In the genomic region with DNA sequence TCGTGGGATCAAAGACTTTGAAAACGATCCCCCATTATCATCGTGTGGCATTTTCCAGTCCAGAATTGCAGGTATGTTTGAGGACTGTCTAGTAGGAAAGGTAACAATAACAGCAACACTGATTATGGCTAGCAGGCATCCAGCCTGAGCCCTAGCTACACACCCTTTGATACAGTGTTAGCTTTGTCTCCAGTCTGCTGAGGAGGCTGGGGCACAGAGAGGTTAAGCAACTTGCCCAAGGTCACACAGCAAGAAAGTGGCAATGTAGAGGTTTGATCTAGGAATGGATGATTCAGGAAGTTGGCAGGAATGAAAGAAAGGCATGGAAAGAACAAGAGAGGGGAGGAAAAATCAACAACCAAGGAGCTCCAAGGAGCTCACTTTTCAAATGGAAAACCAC, we compare ENCODE assay signal across 1 cellular context.
TF ChIP-seq lines count a peak whose summit lies in the region.

No MANE protein-coding gene starts in this region.

TF ChIP-seq in K562, 482 proteins besides CTCF, POLR2A, EP300 and RAD21:
- TF ChIP-seq KDM1A (IDR thresholded peaks at IDR 0.05) (peak; percentile 83 to 85), HDAC2 (IDR thresholded peaks at IDR 0.05) (peak; percentile 47; the same call in 1 of the 2 replicates), PTBP1 (IDR thresholded peaks at IDR 0.05; ENCODE audit: low read depth, low read length) (peak; percentile 75; the same call in 1 of the 2 replicates), ESRRA (IDR thresholded peaks at IDR 0.05; ENCODE audit: borderline replicate concordance, low read depth) (peak; percentile 25; the same call in 1 of the 2 replicates), ADNP (tag; IDR thresholded peaks at IDR 0.05) (0 out of 2 replicates have a peak, but pooled peaks have one; percentile 43), ZNF143 (CRISPR knock-in tag; IDR thresholded peaks at IDR 0.05) (0 out of 2 replicates have a peak, but pooled peaks have one; percentile 38), RCOR1 (IDR thresholded peaks at IDR 0.05; ENCODE audit: borderline replicate concordance in 1 of 2, low read depth in 2 of 2, low read length in 2 of 2) (peak in 1 of 2 experiments; percentile 67; a peak in 1 of 4 replicates), BCOR (IDR thresholded peaks at IDR 0.05) (peak; percentile 97), PHF20 (IDR thresholded peaks at IDR 0.05; ENCODE audit: partially characterized antibody) (peak; percentile 56), ZNF408 (CRISPR knock-in tag; IDR thresholded peaks at IDR 0.05; ENCODE audit: low read depth) (no peak), CHD4 (IDR thresholded peaks at IDR 0.05; ENCODE audit: insufficient read depth, insufficient replicate concordance, low read depth, low read length, poor library complexity, severe bottlenecking) (peak; percentile 38), ZFP36 (IDR thresholded peaks at IDR 0.05; ENCODE audit: low read depth, low read length, partially characterized antibody) (peak; percentile 92), RBM25 (IDR thresholded peaks at IDR 0.05; ENCODE audit: low read depth, low read length, severe bottlenecking) (peak; percentile 82), SMARCA5 (IDR thresholded peaks at IDR 0.05) (peak; percentile 93), LCOR (CRISPR knock-in tag; IDR thresholded peaks at IDR 0.05) (no peak), CBX1 (IDR thresholded peaks at IDR 0.05; ENCODE audit: low read depth) (peak; percentile 77; the same call in 1 of the 2 replicates), CBX3 (IDR thresholded peaks at IDR 0.05; ENCODE audit: borderline replicate concordance in 1 of 2, low read length in 2 of 2) (no peak)
- TF ChIP-seq, protein P1, sequence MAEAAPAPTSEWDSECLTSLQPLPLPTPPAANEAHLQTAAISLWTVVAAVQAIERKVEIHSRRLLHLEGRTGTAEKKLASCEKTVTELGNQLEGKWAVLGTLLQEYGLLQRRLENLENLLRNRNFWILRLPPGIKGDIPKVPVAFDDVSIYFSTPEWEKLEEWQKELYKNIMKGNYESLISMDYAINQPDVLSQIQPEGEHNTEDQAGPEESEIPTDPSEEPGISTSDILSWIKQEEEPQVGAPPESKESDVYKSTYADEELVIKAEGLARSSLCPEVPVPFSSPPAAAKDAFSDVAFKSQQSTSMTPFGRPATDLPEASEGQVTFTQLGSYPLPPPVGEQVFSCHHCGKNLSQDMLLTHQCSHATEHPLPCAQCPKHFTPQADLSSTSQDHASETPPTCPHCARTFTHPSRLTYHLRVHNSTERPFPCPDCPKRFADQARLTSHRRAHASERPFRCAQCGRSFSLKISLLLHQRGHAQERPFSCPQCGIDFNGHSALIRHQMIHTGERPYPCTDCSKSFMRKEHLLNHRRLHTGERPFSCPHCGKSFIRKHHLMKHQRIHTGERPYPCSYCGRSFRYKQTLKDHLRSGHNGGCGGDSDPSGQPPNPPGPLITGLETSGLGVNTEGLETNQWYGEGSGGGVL (CRISPR knock-in tag; IDR thresholded peaks at IDR 0.05): no peak
- TF ChIP-seq, protein P2, sequence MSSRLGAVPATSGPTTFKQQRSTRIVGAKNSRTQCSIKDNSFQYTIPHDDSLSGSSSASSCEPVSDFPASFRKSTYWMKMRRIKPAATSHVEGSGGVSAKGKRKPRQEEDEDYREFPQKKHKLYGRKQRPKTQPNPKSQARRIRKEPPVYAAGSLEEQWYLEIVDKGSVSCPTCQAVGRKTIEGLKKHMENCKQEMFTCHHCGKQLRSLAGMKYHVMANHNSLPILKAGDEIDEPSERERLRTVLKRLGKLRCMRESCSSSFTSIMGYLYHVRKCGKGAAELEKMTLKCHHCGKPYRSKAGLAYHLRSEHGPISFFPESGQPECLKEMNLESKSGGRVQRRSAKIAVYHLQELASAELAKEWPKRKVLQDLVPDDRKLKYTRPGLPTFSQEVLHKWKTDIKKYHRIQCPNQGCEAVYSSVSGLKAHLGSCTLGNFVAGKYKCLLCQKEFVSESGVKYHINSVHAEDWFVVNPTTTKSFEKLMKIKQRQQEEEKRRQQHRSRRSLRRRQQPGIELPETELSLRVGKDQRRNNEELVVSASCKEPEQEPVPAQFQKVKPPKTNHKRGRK (tag; IDR thresholded peaks at IDR 0.05): 0 out of 2 replicates have a peak, but pooled peaks have one; percentile 30
- TF ChIP-seq, protein P3, sequence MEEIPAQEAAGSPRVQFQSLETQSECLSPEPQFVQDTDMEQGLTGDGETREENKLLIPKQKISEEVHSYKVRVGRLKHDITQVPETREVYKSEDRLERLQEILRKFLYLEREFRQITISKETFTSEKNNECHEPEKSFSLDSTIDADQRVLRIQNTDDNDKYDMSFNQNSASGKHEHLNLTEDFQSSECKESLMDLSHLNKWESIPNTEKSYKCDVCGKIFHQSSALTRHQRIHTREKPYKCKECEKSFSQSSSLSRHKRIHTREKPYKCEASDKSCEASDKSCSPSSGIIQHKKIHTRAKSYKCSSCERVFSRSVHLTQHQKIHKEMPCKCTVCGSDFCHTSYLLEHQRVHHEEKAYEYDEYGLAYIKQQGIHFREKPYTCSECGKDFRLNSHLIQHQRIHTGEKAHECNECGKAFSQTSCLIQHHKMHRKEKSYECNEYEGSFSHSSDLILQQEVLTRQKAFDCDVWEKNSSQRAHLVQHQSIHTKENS (CRISPR knock-in tag; IDR thresholded peaks at IDR 0.05): no peak
- TF ChIP-seq, protein P4, sequence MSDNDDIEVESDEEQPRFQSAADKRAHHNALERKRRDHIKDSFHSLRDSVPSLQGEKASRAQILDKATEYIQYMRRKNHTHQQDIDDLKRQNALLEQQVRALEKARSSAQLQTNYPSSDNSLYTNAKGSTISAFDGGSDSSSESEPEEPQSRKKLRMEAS (CRISPR knock-in tag; IDR thresholded peaks at IDR 0.05): no peak
